12 cellular contexts compared by ENCODE assay signal in the genomic region with DNA sequence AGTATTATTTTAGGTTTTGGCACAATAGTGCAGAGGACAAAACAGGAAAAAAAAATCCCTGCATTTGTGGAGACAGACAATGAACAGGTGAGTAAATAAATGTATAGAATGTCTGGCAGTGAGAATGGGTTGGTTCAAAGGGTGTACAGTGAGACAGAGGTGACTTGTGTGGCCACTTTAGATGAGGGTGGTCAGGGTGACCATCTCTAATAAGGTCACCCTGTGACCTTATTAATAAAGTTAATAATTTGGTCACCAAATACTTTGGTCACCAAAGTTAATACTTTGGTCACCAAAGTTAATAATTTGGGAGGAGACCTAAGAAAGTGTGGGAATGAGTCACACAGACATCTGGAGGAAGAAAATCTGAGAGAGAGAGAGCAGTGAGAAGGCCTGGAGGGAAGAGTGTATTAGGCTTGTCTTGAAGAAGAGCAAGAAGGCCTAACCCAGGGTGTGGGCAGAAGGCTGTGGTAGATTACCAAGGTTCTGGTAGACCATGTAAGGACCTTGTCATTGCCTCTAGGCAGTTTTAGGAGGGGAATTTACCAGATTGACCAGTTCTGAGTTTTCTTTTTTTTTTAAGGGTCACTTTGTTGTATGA.
DNase-seq lines count a peak whose midpoint lies in the region; ATAC-seq and TF ChIP-seq lines count a peak whose summit lies in the region.
"Had no signal": no experiment of that assay in that cellular context is flagged by ENCODE, and none has a peak within 500 bp of the region (broad histone marks: within the 10 kb centered on the region; RNA-seq: fewer than 3 reads in every experiment).

No MANE protein-coding gene starts in this region.

- H3K27ac Mint-ChIP-seq in activated naive CD8-positive, alpha-beta T cell = peak overlapping the region; percentile 61

- H3K36me3 Mint-ChIP-seq in activated naive CD8-positive, alpha-beta T cell = no peaks in the 10 kb centered on the region

- no peak overlapping the region for H3K4me3 Mint-ChIP-seq in activated naive CD8-positive, alpha-beta T cell
- H3K4me3 Mint-ChIP-seq: stimulated activated naive CD8-positive, alpha-beta T cell treated with anti-CD3 and anti-CD28 coated beads, Interleukin-15, Interleukin-2, amounts not matched to agents 100 ng/mL and 50 ng/mL, for 24 hours had no signal

- DNase-seq in SKM-1 (lab: John Stamatoyannopoulos, UW; ENCODE audit: unreplicated experiment) (no peak), DMS79 treated with DMSO at 0.1 percent for 48 hours (lab: John Stamatoyannopoulos, UW) (no peak), activated gamma-delta T cell (lab: John Stamatoyannopoulos, UW) (no peak)
- DNase-seq: activated naive CD4-positive, alpha-beta T cell; NCI-H526 had no signal

- H3K27me3 Mint-ChIP-seq in activated naive CD8-positive, alpha-beta T cell = no peaks in the 10 kb centered on the region
- H3K27me3 Mint-ChIP-seq: stimulated activated naive CD8-positive, alpha-beta T cell treated with anti-CD3 and anti-CD28 coated beads, Interleukin-15, Interleukin-2, amounts not matched to agents 100 ng/mL and 50 ng/mL, for 24 hours had no signal

- no peaks in the 10 kb centered on the region for H3K9me3 Mint-ChIP-seq in activated naive CD8-positive, alpha-beta T cell (ENCODE audit: low read depth)

- H3K4me1 Mint-ChIP-seq in activated naive CD8-positive, alpha-beta T cell (ENCODE audit: low read depth) = peaks cover 33% of the 10 kb centered on the region

- ATAC-seq in GM18520 (IDR thresholded peaks at IDR 0.05; ENCODE audit: unreplicated experiment) (peak; percentile 60), GM21390 (IDR thresholded peaks at IDR 0.05; ENCODE audit: unreplicated experiment) (peak; percentile 76), HG03045 (IDR thresholded peaks at IDR 0.05; ENCODE audit: unreplicated experiment) (peak; percentile 80), SK-N-SH treated with all-trans-retinoic acid at 6 μM for 48 hours (no peak)
- ATAC-seq: HCT116 had no signal

TF ChIP-seq in SK-N-SH treated with all-trans-retinoic acid at 6 μM for 48 hours, 23 proteins besides CTCF, POLR2A, EP300 and RAD21:
- TF ChIP-seq, protein P1, sequence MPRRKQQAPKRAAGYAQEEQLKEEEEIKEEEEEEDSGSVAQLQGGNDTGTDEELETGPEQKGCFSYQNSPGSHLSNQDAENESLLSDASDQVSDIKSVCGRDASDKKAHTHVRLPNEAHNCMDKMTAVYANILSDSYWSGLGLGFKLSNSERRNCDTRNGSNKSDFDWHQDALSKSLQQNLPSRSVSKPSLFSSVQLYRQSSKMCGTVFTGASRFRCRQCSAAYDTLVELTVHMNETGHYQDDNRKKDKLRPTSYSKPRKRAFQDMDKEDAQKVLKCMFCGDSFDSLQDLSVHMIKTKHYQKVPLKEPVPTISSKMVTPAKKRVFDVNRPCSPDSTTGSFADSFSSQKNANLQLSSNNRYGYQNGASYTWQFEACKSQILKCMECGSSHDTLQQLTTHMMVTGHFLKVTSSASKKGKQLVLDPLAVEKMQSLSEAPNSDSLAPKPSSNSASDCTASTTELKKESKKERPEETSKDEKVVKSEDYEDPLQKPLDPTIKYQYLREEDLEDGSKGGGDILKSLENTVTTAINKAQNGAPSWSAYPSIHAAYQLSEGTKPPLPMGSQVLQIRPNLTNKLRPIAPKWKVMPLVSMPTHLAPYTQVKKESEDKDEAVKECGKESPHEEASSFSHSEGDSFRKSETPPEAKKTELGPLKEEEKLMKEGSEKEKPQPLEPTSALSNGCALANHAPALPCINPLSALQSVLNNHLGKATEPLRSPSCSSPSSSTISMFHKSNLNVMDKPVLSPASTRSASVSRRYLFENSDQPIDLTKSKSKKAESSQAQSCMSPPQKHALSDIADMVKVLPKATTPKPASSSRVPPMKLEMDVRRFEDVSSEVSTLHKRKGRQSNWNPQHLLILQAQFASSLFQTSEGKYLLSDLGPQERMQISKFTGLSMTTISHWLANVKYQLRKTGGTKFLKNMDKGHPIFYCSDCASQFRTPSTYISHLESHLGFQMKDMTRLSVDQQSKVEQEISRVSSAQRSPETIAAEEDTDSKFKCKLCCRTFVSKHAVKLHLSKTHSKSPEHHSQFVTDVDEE (CRISPR knock-in tag; IDR thresholded peaks at IDR 0.05) = no peak
- TF ChIP-seq, protein P2, sequence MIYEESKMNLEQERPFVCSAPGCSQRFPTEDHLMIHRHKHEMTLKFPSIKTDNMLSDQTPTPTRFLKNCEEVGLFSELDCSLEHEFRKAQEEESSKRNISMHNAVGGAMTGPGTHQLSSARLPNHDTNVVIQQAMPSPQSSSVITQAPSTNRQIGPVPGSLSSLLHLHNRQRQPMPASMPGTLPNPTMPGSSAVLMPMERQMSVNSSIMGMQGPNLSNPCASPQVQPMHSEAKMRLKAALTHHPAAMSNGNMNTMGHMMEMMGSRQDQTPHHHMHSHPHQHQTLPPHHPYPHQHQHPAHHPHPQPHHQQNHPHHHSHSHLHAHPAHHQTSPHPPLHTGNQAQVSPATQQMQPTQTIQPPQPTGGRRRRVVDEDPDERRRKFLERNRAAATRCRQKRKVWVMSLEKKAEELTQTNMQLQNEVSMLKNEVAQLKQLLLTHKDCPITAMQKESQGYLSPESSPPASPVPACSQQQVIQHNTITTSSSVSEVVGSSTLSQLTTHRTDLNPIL (CRISPR knock-in tag; IDR thresholded peaks at IDR 0.05; ENCODE audit: low read depth) = no peak
- TF ChIP-seq ZNF565 (CRISPR knock-in tag; conservative IDR thresholded peaks at IDR 0.05; ENCODE audit: low read depth) (no peak), ZNF70 (CRISPR knock-in tag; IDR thresholded peaks at IDR 0.05) (no peak), ZNF8 (CRISPR knock-in tag; IDR thresholded peaks at IDR 0.05) (no peak), ZFP30 (CRISPR knock-in tag; IDR thresholded peaks at IDR 0.05) (no peak), PPARA (CRISPR knock-in tag; IDR thresholded peaks at IDR 0.05; ENCODE audit: borderline replicate concordance) (no peak)
